ENCODE assay signal across 13 cellular contexts in the genomic region with DNA sequence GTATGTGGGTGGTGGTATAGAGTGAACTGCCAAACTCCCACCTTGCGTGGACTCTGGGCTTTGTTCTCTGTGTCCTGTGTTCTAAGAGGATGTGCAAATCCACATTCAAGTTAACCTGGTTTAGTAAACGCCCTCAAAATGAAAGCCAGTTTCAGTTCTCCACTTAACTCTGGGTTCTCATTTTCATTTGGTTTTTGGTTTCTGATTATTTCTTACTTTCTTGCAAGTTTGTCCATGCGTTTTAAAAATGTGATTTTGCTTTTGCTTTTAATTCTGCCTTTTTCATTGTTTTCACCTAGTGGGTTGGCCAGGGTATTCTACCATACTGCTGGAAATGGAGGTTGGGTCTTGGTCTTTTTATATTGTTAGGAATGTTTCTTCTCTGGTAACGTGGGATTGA. TPM values are rescaled to one million over a fixed set of nuclear protein-coding genes. Genes with fewer than 3 reads are reported as not detected.
DNase-seq lines count a peak whose midpoint lies in the region; ATAC-seq and TF ChIP-seq lines count a peak whose summit lies in the region.
"Had no signal": no experiment of that assay in that cellular context is flagged by ENCODE, and none has a peak within 500 bp of the region (broad histone marks: within the 10 kb centered on the region; RNA-seq: fewer than 3 reads in every experiment).

No MANE protein-coding gene starts in this region.

- H3K4me3 Mint-ChIP-seq in chondrocyte (ENCODE audit: unreplicated experiment): no peak overlapping the region

- H3K9me3 ChIP-seq in MM.1S (replicated peaks; ENCODE audit: insufficient read depth, low read length): no peaks in the 10 kb centered on the region
- no peaks in the 10 kb centered on the region for H3K9me3 ChIP-seq in PC-3 (ENCODE audit: low read length)
- H3K9me3 ChIP-seq: sigmoid colon, stomach had no signal

- no peak overlapping the region for H3K27ac Mint-ChIP-seq in chondrocyte (ENCODE audit: unreplicated experiment)

- no peak for TF ChIP-seq CTCF in GM12864 (IDR thresholded peaks at IDR 0.05; ENCODE audit: low read depth, low read length, missing control alignments)
- TF ChIP-seq CTCF in MM.1S (IDR thresholded peaks at IDR 0.05; ENCODE audit: low read length): no peak
- TF ChIP-seq CTCF in chondrocyte (IDR thresholded peaks at IDR 0.05): no peak
- no peak for TF ChIP-seq CTCF in PC-3 (conservative IDR thresholded peaks at IDR 0.05; ENCODE audit: low read depth, low read length)

- H2AFZ ChIP-seq in MM.1S (ENCODE audit: low read length) (no peak overlapping the region), PC-3 (ENCODE audit: low read length) (no peak overlapping the region)

- H3F3A ChIP-seq in MM.1S (ENCODE audit: insufficient read depth, low read length) (peaks cover 11% of the 10 kb centered on the region), PC-3 (ENCODE audit: low read length, unreplicated experiment) (no peaks in the 10 kb centered on the region)

- H3K4me2 ChIP-seq in MM.1S (ENCODE audit: low read depth, low read length) (peak overlapping the region; percentile 44), PC-3 (ENCODE audit: low read length) (no peak overlapping the region)

- no peaks in the 10 kb centered on the region for H3K27me3 Mint-ChIP-seq in chondrocyte (ENCODE audit: low read depth)

- H3K9ac ChIP-seq in MM.1S (ENCODE audit: low read length) (peak overlapping the region; percentile 1; the same call in 1 of the 2 replicates), PC-3 (ENCODE audit: low read length) (no peak overlapping the region)

- H3K79me2 ChIP-seq in MM.1S (ENCODE audit: low read length): peaks cover 42% of the 10 kb centered on the region
- 0 out of 2 replicates have a peak, but pooled peaks cover 8% of the 10 kb centered on the region for H3K79me2 ChIP-seq in PC-3 (ENCODE audit: low read length)

- no TSS peak for BruUV-seq in PC-3 (replicated peaks; lab: Mats Ljungman, UMichigan)

- H3K4me1 ChIP-seq in MM.1S (ENCODE audit: low read length) (peaks cover 7% of the 10 kb centered on the region), PC-3 (ENCODE audit: insufficient read depth, low read length) (no peaks in the 10 kb centered on the region)

- H3K27me3 ChIP-seq in MM.1S (replicated peaks; ENCODE audit: insufficient read depth, low read length) (no peaks in the 10 kb centered on the region), PC-3 (ENCODE audit: low read length) (no peaks in the 10 kb centered on the region)
- H3K27me3 ChIP-seq: sigmoid colon, stomach had no signal

- H3K9me3 Mint-ChIP-seq in chondrocyte (ENCODE audit: low read depth): peaks cover 16% of the 10 kb centered on the region

- H4K20me1 ChIP-seq in MM.1S (ENCODE audit: insufficient read depth, low read length) (no peaks in the 10 kb centered on the region), PC-3 (ENCODE audit: low read length) (no peaks in the 10 kb centered on the region)

- H3K9me2 ChIP-seq in MM.1S (replicated peaks; ENCODE audit: insufficient read depth, low read length) (no peaks in the 10 kb centered on the region), PC-3 (replicated peaks; ENCODE audit: low read length) (no peaks in the 10 kb centered on the region)

- peak overlapping the region; percentile 18; the same call in 1 of the 2 replicates for H3K4me3 ChIP-seq in GM12864 (ENCODE audit: low read depth, low read length)
- H3K4me3 ChIP-seq in MM.1S (ENCODE audit: low read length): peak overlapping the region; percentile 44
- no peak overlapping the region for H3K4me3 ChIP-seq in PC-3 (ENCODE audit: low read length)
- H3K4me3 ChIP-seq: sigmoid colon, stomach had no signal

- peaks cover 20% of the 10 kb centered on the region for H3K36me3 Mint-ChIP-seq in chondrocyte (ENCODE audit: low read depth)

- peaks cover 10% of the 10 kb centered on the region for H3K4me1 Mint-ChIP-seq in chondrocyte (ENCODE audit: low read depth)

- POLR2A ChIA-PET in PC-3 (lab: Charles Lee; ENCODE audit: unreplicated experiment): no interaction called here

- CTCF ChIA-PET in PC-3 (lab: Charles Lee): no interaction called here

- intact Hi-C loops in PC-3 (cut with micrococcal nuclease): no loop called here

- H3K36me3 ChIP-seq in MM.1S (replicated peaks; ENCODE audit: insufficient read depth, low read length) (no peaks in the 10 kb centered on the region), PC-3 (ENCODE audit: low read depth, low read length) (peaks cover 5% of the 10 kb centered on the region; the same call in 1 of the 2 replicates)
- H3K36me3 ChIP-seq: sigmoid colon had no signal

- ATAC-seq in HG02852 (IDR thresholded peaks at IDR 0.05; ENCODE audit: unreplicated experiment) (peak; percentile 98), PC-3 (no peak)

- DNase-seq in GM12864 (ENCODE audit: low read depth): peak; percentile 65
- peak; percentile 33 for DNase-seq in GM19238 (ENCODE audit: insufficient read length, low spot score)
- peak; percentile 76 for DNase-seq in MM.1S
- no peak for DNase-seq in UCSD-AML1 (lab: John Stamatoyannopoulos, UW; ENCODE audit: unreplicated experiment)
- DNase-seq in chondrocyte (ENCODE audit: low spot score): no peak
- DNase-seq in DMS53 (lab: John Stamatoyannopoulos, UW): no peak
- DNase-seq in PC-3: no peak
- DNase-seq: COR-L47, NCI-H2081, sigmoid colon, stomach had no signal

- H3K27ac ChIP-seq in MM.1S (ENCODE audit: low read length) (peak overlapping the region; percentile 31; the same call in 1 of the 2 replicates), PC-3 (ENCODE audit: low read length) (no peak overlapping the region)
- H3K27ac ChIP-seq: epithelial cell of prostate, sigmoid colon, stomach had no signal

RNA-seq across cellular contexts. Expression of gene GALNT10, which starts 38.2 kb away (rescaled TPM):
- 155 to 220 TPM (median 157 TPM) in 3 replicates for total RNA-seq in chondrocyte
- 44.9 and 46.2 TPM in 2 replicates for total RNA-seq in PC-3 (2014; rRNA removed)

Comparison
In these comparisons a context has a peak if more than half of its experiments do, and no peak if none do; other contexts are left out.
1. DNase-seq: peak in GM12864 (single experiment), GM19238 (single experiment) and MM.1S (single experiment); none in UCSD-AML1 (single experiment), chondrocyte (single experiment), DMS53 (single experiment) and PC-3 (single experiment).